Comparison of ENCODE assay signal across 8 cellular contexts in the genomic region with DNA sequence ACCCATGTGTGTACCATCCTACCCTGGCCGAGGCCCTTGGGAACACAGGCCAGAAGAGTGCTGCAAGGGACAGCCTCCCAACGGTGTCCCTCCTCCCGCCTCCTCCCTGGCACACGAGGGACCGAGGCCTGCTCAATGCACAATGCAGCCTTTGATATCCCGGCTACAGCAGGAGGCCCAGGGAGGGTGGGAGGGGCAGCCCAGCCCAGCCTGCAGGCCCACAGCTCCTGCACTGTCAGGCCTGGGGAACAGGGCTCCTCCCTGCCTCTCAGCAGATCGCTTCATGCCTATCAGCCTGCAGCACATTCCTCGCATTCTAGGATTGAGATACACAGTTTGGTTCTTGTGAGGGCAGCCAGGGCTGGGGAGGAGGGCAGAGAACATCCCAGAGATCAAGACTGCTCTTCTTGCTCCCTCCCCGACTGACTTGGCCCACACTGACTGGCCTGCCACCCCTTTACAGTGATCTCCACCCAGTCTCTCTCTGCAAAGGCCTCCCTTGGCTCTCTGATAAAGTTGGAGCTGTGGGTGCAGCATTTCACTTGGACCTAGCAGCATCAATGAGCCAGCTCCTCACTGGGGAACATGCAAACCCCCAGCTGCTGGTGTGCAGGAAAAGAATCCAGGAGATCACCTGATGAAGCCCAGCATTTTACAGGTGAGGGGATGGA. TPM values are rescaled to one million over a fixed set of nuclear protein-coding genes. Genes with fewer than 3 reads are reported as not detected.
DNase-seq lines count a peak whose midpoint lies in the region; ATAC-seq, FAIRE-seq and TF ChIP-seq lines count a peak whose summit lies in the region.

TSS of gene SH3TC2 (minus strand) at position 46 of the 671 bp plus-strand sequence. CDS start at position 6, 40 bp downstream.

- H3K4me1 ChIP-seq in thoracic aorta (ENCODE audit: control insufficient read depth in 1 of 2, low read depth in 2 of 2), result peaks cover 9 to 12% of the 10 kb centered on the region in 2 donors

- H3K27me3 ChIP-seq in thoracic aorta (replicated peaks; ENCODE audit: insufficient read depth), result no peaks in the 10 kb centered on the region

- no peak within 1 kb of the TSS for H3K4me3 ChIP-seq in thoracic aorta

- H3K27ac ChIP-seq in thoracic aorta, result peak within 1 kb of the TSS; percentile 45 to 54

- H3K36me3 ChIP-seq in thoracic aorta, result no peaks in the 10 kb centered on the region

- H3K9me3 ChIP-seq in thoracic aorta, result no peaks in the 10 kb centered on the region

- DNase-seq in HuH-7.5 (ENCODE audit: low spot score), result peak; percentile 40
- DNase-seq in dermis microvascular lymphatic vessel endothelial cell (ENCODE audit: low read depth in 2 of 2), result peak in 1 of 2 donors; percentile 53
- DNase-seq in left kidney (ENCODE audit: low read depth, low spot score), result peak; percentile 55
- no peak for DNase-seq in thoracic aorta (ENCODE audit: low spot score)
- DNase-seq in GM12892 (ENCODE audit: insufficient read length), result no peak
- DNase-seq in COR-L47 (lab: John Stamatoyannopoulos, UW), result no peak

- no peak for FAIRE-seq in GM12892 (lab: Jason Lieb, UNC)

- ATAC-seq in thoracic aorta (ENCODE audit: insufficient number of reproducible peaks, low FRiP score, low read depth) (no peak), HG03378 (IDR thresholded peaks at IDR 0.05; ENCODE audit: unreplicated experiment) (no peak), HG02840 (IDR thresholded peaks at IDR 0.05; ENCODE audit: low FRiP score, unreplicated experiment) (no peak)

- no peak for TF ChIP-seq POLR2A in GM12892 (IDR thresholded peaks at IDR 0.05; ENCODE audit: low read depth, low read length)

- TF ChIP-seq CTCF in thoracic aorta (IDR thresholded peaks at IDR 0.05), result no peak

RNA-seq across cellular contexts. Expression of gene SH3TC2, which starts in this region (rescaled TPM):
- total RNA-seq in dermis microvascular lymphatic vessel endothelial cell (27.2 and 35.7 TPM in 2 replicates), thoracic aorta (1 to 10 TPM; 1.1 to 1.9 TPM)
- not detected for polyA plus RNA-seq in GM12892 (2012; ENCODE audit: missing spikeins)

Comparison
In these comparisons a context has a peak if more than half of its experiments do, and no peak if none do; other contexts are left out.
1. DNase-seq: peak in HuH-7.5 (single experiment) and left kidney (single experiment); none in thoracic aorta (single experiment), GM12892 (single experiment) and COR-L47 (single experiment).